15 cellular contexts compared by ENCODE assay signal in the genomic region with DNA sequence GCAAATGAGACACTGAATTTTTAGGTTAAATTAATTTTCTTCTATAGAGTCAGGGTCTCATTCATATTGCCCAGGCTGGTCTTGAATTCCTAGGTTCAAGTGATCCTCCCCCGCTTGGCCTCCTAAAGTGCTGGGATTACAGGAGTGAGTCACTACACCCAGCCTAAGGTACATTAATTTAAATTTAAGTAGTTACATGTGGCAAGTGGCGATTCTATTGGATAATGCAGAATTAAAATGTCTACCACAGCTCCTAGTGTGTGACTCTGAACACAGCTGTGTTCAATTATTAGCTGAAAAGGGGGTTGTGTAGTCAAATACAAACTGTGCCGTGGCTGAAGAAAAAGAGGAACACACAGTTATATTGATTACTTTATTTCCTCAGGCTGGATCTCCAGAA. TPM values are rescaled to one million over a fixed set of nuclear protein-coding genes. Genes with fewer than 3 reads are reported as not detected.
"Had no signal": no experiment of that assay in that cellular context is flagged by ENCODE, and none has a peak within 500 bp of the region (broad histone marks: within the 10 kb centered on the region; RNA-seq: fewer than 3 reads in every experiment).

No MANE protein-coding gene starts in this region.

- H3K36me3 Mint-ChIP-seq: natural killer cell had no signal

- ATAC-seq: natural killer cell, psoas muscle, T-helper 17 cell had no signal

- H3K27ac ChIP-seq: brain microvascular endothelial cell, transverse colon had no signal

- H3K36me3 ChIP-seq: transverse colon had no signal

- H3K27me3 Mint-ChIP-seq: activated naive CD4-positive, alpha-beta T cell treated with anti-CD3 and anti-CD28 coated beads, Interleukin-2, amount 10 ng/mL, durations not matched to agents 7 days and 5 days; T-helper 17 cell had no signal

- H3K27ac Mint-ChIP-seq: activated naive CD4-positive, alpha-beta T cell treated with anti-CD3 and anti-CD28 coated beads, Interleukin-2, amount 10 ng/mL, durations not matched to agents 7 days and 5 days; activated T-helper 2 cell treated with anti-CD3 and anti-CD28 coated beads, Interferon-gamma antibody, Interleukin-2, Interleukin-4, amounts not matched to agents 10 μg/mL and 5 μg/mL and 100 μg/mL, durations not matched to agents 14 hours and 24 hours and 36 hours had no signal

- H3K9me3 ChIP-seq: psoas muscle, transverse colon had no signal

- H3K4me3 ChIP-seq: psoas muscle, transverse colon had no signal

- DNase-seq: activated CD4-positive, CD25-positive, alpha-beta regulatory T cell; activated naive CD4-positive, alpha-beta T cell treated with anti-CD3 and anti-CD28 coated beads, Interleukin-2, amount 10 ng/mL, durations not matched to agents 7 days and 5 days; amygdala; brain microvascular endothelial cell; effector memory CD4-positive, alpha-beta T cell; natural killer cell; occipital lobe; psoas muscle; stimulated activated CD4-positive, alpha-beta T cell treated with anti-CD3 and anti-CD28 coated beads, Interleukin-12 subunit alpha, Interleukin-12 subunit beta, amount 100 ng/mL, for 4 hours; stimulated activated naive CD4-positive, alpha-beta T cell; substantia nigra; T-helper 17 cell; transverse colon had no signal

- H3K4me3 Mint-ChIP-seq: activated naive CD4-positive, alpha-beta T cell treated with anti-CD3 and anti-CD28 coated beads, Interleukin-2, amount 10 ng/mL, durations not matched to agents 7 days and 5 days; T-helper 17 cell had no signal

- H3K27me3 ChIP-seq: brain microvascular endothelial cell, transverse colon had no signal

- H3K9me3 Mint-ChIP-seq: activated naive CD4-positive, alpha-beta T cell treated with anti-CD3 and anti-CD28 coated beads, Interleukin-2, amount 10 ng/mL, durations not matched to agents 7 days and 5 days; activated T-helper 2 cell treated with anti-CD3 and anti-CD28 coated beads, Interferon-gamma antibody, Interleukin-2, Interleukin-4, amounts not matched to agents 10 μg/mL and 5 μg/mL and 100 μg/mL, durations not matched to agents 14 hours and 24 hours and 36 hours; natural killer cell had no signal

RNA-seq across cellular contexts. Expression of gene SLC30A3, which starts 47.9 kb away (rescaled TPM):
- total RNA-seq: mononuclear cell, natural killer cell had no signal
